ENCODE assay signal across 8 cellular contexts in genomic region chr3:33440328-33440577, GRCh38. TPM values are rescaled to one million over a fixed set of nuclear protein-coding genes. Genes with fewer than 3 reads are reported as not detected.
DNase-seq lines count a peak whose midpoint lies in the region; ATAC-seq and TF ChIP-seq lines count a peak whose summit lies in the region.

TSS of gene UBP1 (minus strand) at chr3:33440405. CDS start at chr3:33439848, 557 bp downstream.

- H3K9me3 Mint-ChIP-seq in CD4-positive, alpha-beta T cell = no peaks in the 10 kb centered on the region
- H3K9me3 Mint-ChIP-seq in brain = no peaks in the 10 kb centered on the region

- H3K36me3 ChIP-seq in kidney epithelial cell (ENCODE audit: control insufficient read depth, insufficient read depth, low read length) = no peaks in the 10 kb centered on the region

- peak within 1 kb of the TSS; percentile 95 for H3K4me3 ChIP-seq in kidney epithelial cell (ENCODE audit: low read depth, low read length)

- intact Hi-C loops in CD4-positive, alpha-beta T cell (cut with DNase I, micrococcal nuclease) = loop anchor here (5.0 to 10.0 kb wide), 4 partner anchors 277 to 753 kb away; partner anchors contain the start of genes CLASP2 (in 1 of the 2), CNOT10 (in 1 of the 2) and PDCD6IP (in 1 of the 2)

- peaks cover 23% of the 10 kb centered on the region for H3K36me3 Mint-ChIP-seq in CD4-positive, alpha-beta T cell (ENCODE audit: low read depth)
- H3K36me3 Mint-ChIP-seq in brain = no peaks in the 10 kb centered on the region

- peak within 1 kb of the TSS; percentile 98 for H3K27ac Mint-ChIP-seq in CD4-positive, alpha-beta T cell
- H3K27ac Mint-ChIP-seq in brain = peak within 1 kb of the TSS; percentile 99 to 100 (median 100)

- H3K27me3 Mint-ChIP-seq in CD4-positive, alpha-beta T cell = no peaks in the 10 kb centered on the region
- peaks cover 9% of the 10 kb centered on the region for H3K27me3 Mint-ChIP-seq in brain

- H3K27me3 ChIP-seq in CD4-positive, alpha-beta T cell (ENCODE audit: control insufficient read depth, insufficient read depth, low read length) = no peaks in the 10 kb centered on the region
- H3K27me3 ChIP-seq in kidney epithelial cell (ENCODE audit: control insufficient read depth, insufficient read depth, low read length) = no peaks in the 10 kb centered on the region

- peaks cover 54% of the 10 kb centered on the region for H3K4me1 Mint-ChIP-seq in CD4-positive, alpha-beta T cell (ENCODE audit: low read depth)
- H3K4me1 Mint-ChIP-seq in brain = peaks cover 58% of the 10 kb centered on the region

- H3K9me3 ChIP-seq in CD4-positive, alpha-beta T cell (ENCODE audit: control insufficient read depth, low read length) = no peaks in the 10 kb centered on the region

- no peak for ATAC-seq in CD4-positive, alpha-beta T cell (ENCODE audit: poor library complexity)
- ATAC-seq in stimulated activated naive CD8-positive, alpha-beta T cell treated with anti-CD3 and anti-CD28 coated beads, Interleukin-15, Interleukin-2, amounts not matched to agents 100 U/mL and 50 U/mL, for 24 hours = no peak
- ATAC-seq in GM19395 (IDR thresholded peaks at IDR 0.05; ENCODE audit: unreplicated experiment) = no peak

- no peak for TF ChIP-seq CTCF in CD4-positive, alpha-beta T cell (IDR thresholded peaks at IDR 0.05)
- no peak for TF ChIP-seq CTCF in brain (conservative IDR thresholded peaks at IDR 0.05)
- TF ChIP-seq CTCF in kidney epithelial cell (IDR thresholded peaks at IDR 0.05; ENCODE audit: insufficient read depth, low read length, poor library complexity, severe bottlenecking) = no peak

- H3K27ac ChIP-seq in CD4-positive, alpha-beta T cell (ENCODE audit: low read depth, low read length) = peak within 1 kb of the TSS; percentile 96

- POLR2A ChIA-PET in CD4-positive, alpha-beta T cell (lab: Charles Lee) = interaction anchor here (0.7 to 1.9 kb wide), 21 partner anchors 10 to 1908 kb away, joined by 3 to 34 read pairs (median 4); partner anchors contain the start of genes CLASP2, CMTM6, CNOT10 and CRTAP

- peak within 1 kb of the TSS; percentile 93 for H3K4me3 Mint-ChIP-seq in CD4-positive, alpha-beta T cell
- H3K4me3 Mint-ChIP-seq in brain = peak within 1 kb of the TSS; percentile 96 to 100 (median 100)

- DNase-seq in CD4-positive, alpha-beta T cell = peak in 2 of 10 experiments; percentile 93 to 95
- DNase-seq in M059J (ENCODE audit: low read depth) (no peak), kidney epithelial cell (ENCODE audit: low read depth) (no peak), COR-L47 (lab: John Stamatoyannopoulos, UW) (no peak), NCI-H1092 treated with DMSO at 0.1 percent for 48 hours (lab: John Stamatoyannopoulos, UW) (no peak)
- DNase-seq in stimulated activated naive CD8-positive, alpha-beta T cell treated with anti-CD3 and anti-CD28 coated beads, Interleukin-15, Interleukin-2, amounts not matched to agents 100 U/mL and 50 U/mL, for 24 hours = peak; percentile 99

- CTCF ChIA-PET in CD4-positive, alpha-beta T cell (lab: Charles Lee) = no interaction called here

RNA-seq across cellular contexts. Expression of gene UBP1, which starts in this region (rescaled TPM):
- 10 to 100 TPM; 59.5 to 61.6 TPM for total RNA-seq in CD4-positive, alpha-beta T cell
- total RNA-seq in M059J (2014; rRNA removed; shearing (Covaris generic)) = 23.9 and 25.9 TPM in 2 replicates
- polyA plus RNA-seq in brain (ENCODE audit: insufficient read depth, low read depth, low replicate concordance) = 23.7 TPM
- total RNA-seq in kidney epithelial cell = 50.9 and 59.6 TPM in 2 replicates
